ENCODE assay signal across 9 cellular contexts in genomic region chr6:33416386-33417126, GRCh38. TPM values are rescaled to one million over a fixed set of nuclear protein-coding genes. Genes with fewer than 3 reads are reported as not detected.
DNase-seq lines count a peak whose midpoint lies in the region; ATAC-seq, FAIRE-seq and TF ChIP-seq lines count a peak whose summit lies in the region.
"Had no signal": no experiment of that assay in that cellular context is flagged by ENCODE, and none has a peak within 500 bp of the region (broad histone marks: within the 10 kb centered on the region; RNA-seq: fewer than 3 reads in every experiment).

No MANE protein-coding gene starts in this region.

- no peak for TF ChIP-seq CTCF in AG09309 (IDR thresholded peaks at IDR 0.05; ENCODE audit: control insufficient read depth, insufficient read depth, low read depth, low read length, missing control alignments)
- TF ChIP-seq CTCF in HL-60 (IDR thresholded peaks at IDR 0.05; ENCODE audit: insufficient read depth, low read length): no peak
- no peak for TF ChIP-seq CTCF in GM12878 (IDR thresholded peaks at IDR 0.05 in 2 of 3, conservative IDR thresholded peaks at IDR 0.05 in 1 of 3; ENCODE audit: control insufficient read depth in 2 of 3, extremely low read depth in 1 of 3, insufficient read depth in 1 of 3, low read depth in 3 of 3, low read length in 3 of 3)

- in situ Hi-C loops in GM12878 (cut with MboI): no loop called here

- WGBS in GM12878 (ENCODE audit: insufficient coverage, insufficient replicate concordance, low lambda C conversion rate, missing lambda C conversion rate): under 1% methylated on average over 12 of the region's 12 CpGs

- H3K27ac ChIP-seq in HL-60 (replicated peaks) (peak overlapping the region; percentile 90), GM12878 (ENCODE audit: control insufficient read depth, insufficient read depth) (peak overlapping the region; percentile 91), mucosa of rectum (ENCODE audit: low read depth in 2 of 2, low read length in 2 of 2) (peak overlapping the region; percentile 19 to 98)

- DNase-seq in AG09309 (ENCODE audit: low read depth): no peak
- DNase-seq in HL-60 (ENCODE audit: low read depth in 1 of 2, low spot score in 1 of 2): no peak
- DNase-seq in GM12878 (ENCODE audit: low read depth, low spot score): no peak
- no peak for DNase-seq in NCI-H748 treated with DMSO at 0.1 percent for 48 hours (lab: John Stamatoyannopoulos, UW)
- no peak for DNase-seq in MV-4-11 (lab: John Stamatoyannopoulos, UW)
- no peak for DNase-seq in SHP77 (lab: John Stamatoyannopoulos, UW)

- H4K20me1 ChIP-seq in GM12878 (ENCODE audit: control insufficient read depth, insufficient read depth): no peaks in the 10 kb centered on the region; the same call in 1 of the 2 replicates

- H3K4me2 ChIP-seq in GM12878 (ENCODE audit: control insufficient read depth, insufficient read depth): peak overlapping the region; percentile 83

- RAD21 ChIA-PET in GM12878 (lab: Charles Lee; ENCODE audit: unreplicated experiment): interaction anchor here (0.9 to 1.8 kb wide), 3 partner anchors 9 to 191 kb away, joined by 3 to 11 read pairs (median 6); partner anchors contain the start of gene BAK1

- H3K36me3 ChIP-seq in GM12878 (ENCODE audit: control insufficient read depth in 2 of 2, insufficient read depth in 2 of 2, low read length in 1 of 2) (peaks cover 0 to 4% of the 10 kb centered on the region in 2 experiments; a peak in 2 of 4 replicates), mucosa of rectum (ENCODE audit: control insufficient read depth in 2 of 2, insufficient read depth in 2 of 2, low read length in 2 of 2) (peaks cover 31 to 39% of the 10 kb centered on the region in 2 donors)

- no TSS peak for BruUV-seq in GM12878 (replicated peaks; lab: Mats Ljungman, UMichigan)

- FAIRE-seq in GM12878 (lab: Jason Lieb, UNC): peak; percentile 90
- FAIRE-seq: frontal cortex had no signal

- POLR2A ChIA-PET in GM12878 (lab: Charles Lee): interaction anchor here (0.5 to 2.7 kb wide), 7 partner anchors 9 to 152 kb away, joined by 3 to 14 read pairs (median 3); no protein-coding TSS in a partner anchor

- ATAC-seq in GM12878 (peak; percentile 4), GM19455 (IDR thresholded peaks at IDR 0.05; ENCODE audit: unreplicated experiment) (no peak)

- H3K4me1 ChIP-seq in GM12878 (ENCODE audit: control insufficient read depth, insufficient read depth, low read length) (peaks cover 30% of the 10 kb centered on the region), mucosa of rectum (ENCODE audit: control insufficient read depth in 2 of 2, insufficient read depth in 2 of 2, low read length in 2 of 2) (peaks cover 25 to 31% of the 10 kb centered on the region in 2 donors)

- H2AFZ ChIP-seq in GM12878 (ENCODE audit: control insufficient read depth, low read depth, low read length): no peak overlapping the region

- H3K27me3 ChIP-seq in HL-60 (ENCODE audit: insufficient read depth, poor library complexity, severe bottlenecking) (no peaks in the 10 kb centered on the region), GM12878 (replicated peaks in 1 of 2; ENCODE audit: control insufficient read depth in 2 of 2, insufficient read depth in 2 of 2, low read length in 1 of 2) (no peaks in the 10 kb centered on the region; a peak in 1 of 4 replicates), mucosa of rectum (ENCODE audit: control insufficient read depth in 2 of 2, insufficient read depth in 2 of 2, low read length in 2 of 2) (no peaks in the 10 kb centered on the region)

- no peak for TF ChIP-seq RAD21 in GM12878 (IDR thresholded peaks at IDR 0.05; ENCODE audit: insufficient read depth, low read depth, low read length)

- H3K4me3 ChIP-seq in AG09309 (ENCODE audit: control insufficient read depth, low read depth, low read length) (peak overlapping the region; percentile 82), HL-60 (replicated peaks; ENCODE audit: insufficient read depth, low read length) (peak overlapping the region; percentile 66), GM12878 (peak overlapping the region; percentile 98), mucosa of rectum (ENCODE audit: low read length in 2 of 2) (peak overlapping the region; percentile 72 to 93)

- TF ChIP-seq EP300 in GM12878 (IDR thresholded peaks at IDR 0.05; ENCODE audit: borderline replicate concordance in 1 of 2, control insufficient read depth in 1 of 2, low read depth in 2 of 2, low read length in 2 of 2): no peak

- H3K9me3 ChIP-seq in GM12878 (replicated peaks; ENCODE audit: control insufficient read depth, insufficient read depth, low read length): no peaks in the 10 kb centered on the region
- H3K9me3 ChIP-seq in mucosa of rectum (ENCODE audit: control insufficient read depth in 2 of 2, low read length in 2 of 2): no peaks in the 10 kb centered on the region

- SMC1A ChIA-PET in GM12878 (lab: Charles Lee; ENCODE audit: uncharacterized antibody, unreplicated experiment): interaction anchor here (0.7 to 2.0 kb wide), 5 partner anchors 9 to 99 kb away, joined by 3 to 8 read pairs (median 3); no protein-coding TSS in a partner anchor

- H3K79me2 ChIP-seq in GM12878 (ENCODE audit: control insufficient read depth, insufficient read depth, low read length): peaks cover 30% of the 10 kb centered on the region

- TF ChIP-seq POLR2A in GM12878 (IDR thresholded peaks at IDR 0.05; ENCODE audit: low read depth, low read length): peak; percentile 63

- intact Hi-C loops in GM12878 (cut with micrococcal nuclease; ENCODE audit: unreplicated experiment): loop anchor here (5.0 kb wide), 1 partner anchor 99 kb away; the partner anchor contains the start of gene ZBTB22

- H3K9ac ChIP-seq in GM12878 (ENCODE audit: control insufficient read depth, insufficient read depth, low read length) (peak overlapping the region; percentile 91), mucosa of rectum (ENCODE audit: low read depth in 1 of 2, low read length in 2 of 2) (peak overlapping the region; percentile 82 to 92)

- CTCF ChIA-PET in GM12878 (lab: Yijun Ruan, JAX): interaction anchor here (1.3 to 5.3 kb wide), 5 partner anchors 9 to 117 kb away, joined by 3 to 25 read pairs (median 4); partner anchors contain the start of gene ZBTB9

RNA-seq across cellular contexts. Expression of gene CUTA, which starts 1.4 kb away (rescaled TPM):
- total RNA-seq in GM12878 (2013; cell fraction: nucleolus; rRNA removed): 31.1 and 35.5 TPM in 2 replicates
- total RNA-seq in GM12878 (2014; rRNA removed): 201 and 217 TPM in 2 replicates
- 107 and 118 TPM in 2 replicates for total RNA-seq in GM12878 (2014; rRNA removed; fragmentation: Illumina TruSeq; extraction: Trizol)
- total RNA-seq in GM12878 (2021): 165 and 173 TPM in 2 replicates
- 161 TPM for polyA plus RNA-seq in GM12878 (2011; ENCODE audit: low read depth)
- 95.6 and 137 TPM in 2 replicates for polyA plus RNA-seq in GM12878 (2011; rRNA removed)
- 225 and 263 TPM in 2 replicates for polyA plus RNA-seq in GM12878 (2011; cell fraction: cytosol; rRNA removed)
- polyA plus RNA-seq in GM12878 (2011; cell fraction: nucleus; rRNA removed): 202 and 257 TPM in 2 replicates
- polyA plus RNA-seq in GM12878 (2012): 320 and 324 TPM in 2 replicates
- polyA plus RNA-seq in GM12878 (2014; fragmentation: Illumina TruSeq; extraction: Trizol): 62.2 and 102 TPM in 2 replicates
- polyA plus RNA-seq in GM12878 (2014; fragmentation: Nextera tagmentation; extraction: Ambion mirVana): 100 to 1,000 TPM; 268 to 293 TPM
- polyA plus RNA-seq in GM12878 (2014; rRNA removed): 178 and 203 TPM in 2 replicates
- polyA plus RNA-seq in GM12878 (2016; fragmentation: Nextera tagmentation; extraction: Ambion mirVana): 100 to 1,000 TPM; 220 to 226 TPM
- 110 and 116 TPM in 2 replicates for polyA minus RNA-seq in GM12878 (2011; rRNA and poly(A)+ RNA removed)
- polyA minus RNA-seq in GM12878 (2011; cell fraction: cytosol; rRNA and poly(A)+ RNA removed): 47.1 and 60.9 TPM in 2 replicates
- 50.9 and 62.4 TPM in 2 replicates for polyA minus RNA-seq in GM12878 (2011; cell fraction: nucleus; rRNA and poly(A)+ RNA removed)

RNA-seq across cellular contexts. Expression of gene SYNGAP1, which starts 3.3 kb away (rescaled TPM):
- 14.4 and 18.4 TPM in 2 replicates for total RNA-seq in GM12878 (2013; cell fraction: nucleolus; rRNA removed)
- total RNA-seq in GM12878 (2014; rRNA removed) (1.2 and 1.5 TPM in 2 replicates), GM12878 (2014; rRNA removed; fragmentation: Illumina TruSeq; extraction: Trizol) (0.85 and 0.88 TPM in 2 replicates), GM12878 (2021) (5.7 and 9.2 TPM in 2 replicates)
- polyA plus RNA-seq in GM12878 (2011; ENCODE audit: low read depth): 3.3 TPM
- polyA plus RNA-seq in GM12878 (2011; rRNA removed) (2.2 and 3.9 TPM in 2 replicates), GM12878 (2014; fragmentation: Illumina TruSeq; extraction: Trizol) (3.1 and 5.7 TPM in 2 replicates), GM12878 (2014; fragmentation: Nextera tagmentation; extraction: Ambion mirVana) (under 1 TPM; 0.05 to 0.14 TPM), GM12878 (2014; rRNA removed) (6.4 and 9.0 TPM in 2 replicates), GM12878 (2016; fragmentation: Nextera tagmentation; extraction: Ambion mirVana) (under 1 TPM; 0.62 to 0.73 TPM)
- polyA plus RNA-seq in GM12878 (2011; cell fraction: cytosol; rRNA removed): 2.7 and 3.4 TPM in 2 replicates
- 60.1 and 82.9 TPM in 2 replicates for polyA plus RNA-seq in GM12878 (2011; cell fraction: nucleus; rRNA removed)
- polyA plus RNA-seq in GM12878 (2012): 8.3 and 9.0 TPM in 2 replicates
- 2.5 and 3.1 TPM in 2 replicates for polyA minus RNA-seq in GM12878 (2011; rRNA and poly(A)+ RNA removed)
- 1.1 and 2.8 TPM in 2 replicates for polyA minus RNA-seq in GM12878 (2011; cell fraction: cytosol; rRNA and poly(A)+ RNA removed)
- 8.1 and 12.2 TPM in 2 replicates for polyA minus RNA-seq in GM12878 (2011; cell fraction: nucleus; rRNA and poly(A)+ RNA removed)

RNA-seq across cellular contexts. Expression of gene PHF1, which starts 5.7 kb away (rescaled TPM):
- total RNA-seq in GM12878 (2013; cell fraction: nucleolus; rRNA removed): 22.1 and 23.7 TPM in 2 replicates
- 6.5 and 6.8 TPM in 2 replicates for total RNA-seq in GM12878 (2014; rRNA removed)
- total RNA-seq in GM12878 (2014; rRNA removed; fragmentation: Illumina TruSeq; extraction: Trizol): 5.5 and 6.5 TPM in 2 replicates
- 13.5 and 14.5 TPM in 2 replicates for total RNA-seq in GM12878 (2021)
- 17.4 TPM for polyA plus RNA-seq in GM12878 (2011; ENCODE audit: low read depth)
- polyA plus RNA-seq in GM12878 (2011; rRNA removed): 11.8 and 17.8 TPM in 2 replicates
- polyA plus RNA-seq in GM12878 (2011; cell fraction: cytosol; rRNA removed): 20.1 and 23.2 TPM in 2 replicates
- 143 and 159 TPM in 2 replicates for polyA plus RNA-seq in GM12878 (2011; cell fraction: nucleus; rRNA removed)
- 32.7 and 39.8 TPM in 2 replicates for polyA plus RNA-seq in GM12878 (2012)
- polyA plus RNA-seq in GM12878 (2014; fragmentation: Illumina TruSeq; extraction: Trizol): 5.9 and 10.3 TPM in 2 replicates
- polyA plus RNA-seq in GM12878 (2014; fragmentation: Nextera tagmentation; extraction: Ambion mirVana): 1 to 10 TPM; 1.3 to 2.2 TPM
- polyA plus RNA-seq in GM12878 (2014; rRNA removed): 17.3 and 21.4 TPM in 2 replicates
- polyA plus RNA-seq in GM12878 (2016; fragmentation: Nextera tagmentation; extraction: Ambion mirVana): 1 to 10 TPM; 3.1 to 3.5 TPM
- 16.9 and 18.6 TPM in 2 replicates for polyA minus RNA-seq in GM12878 (2011; rRNA and poly(A)+ RNA removed)
- polyA minus RNA-seq in GM12878 (2011; cell fraction: cytosol; rRNA and poly(A)+ RNA removed): 5.0 and 6.8 TPM in 2 replicates
- polyA minus RNA-seq in GM12878 (2011; cell fraction: nucleus; rRNA and poly(A)+ RNA removed): 15.6 and 16.6 TPM in 2 replicates

RNA-seq across cellular contexts. Expression of gene KIFC1, which starts 24.9 kb away (rescaled TPM):
- total RNA-seq in GM12878 (2013; cell fraction: nucleolus; rRNA removed): 45.8 and 51.5 TPM in 2 replicates
- 44.5 and 50.3 TPM in 2 replicates for total RNA-seq in GM12878 (2014; rRNA removed)
- 52.9 and 58.5 TPM in 2 replicates for total RNA-seq in GM12878 (2014; rRNA removed; fragmentation: Illumina TruSeq; extraction: Trizol)
- 69.2 and 80.8 TPM in 2 replicates for total RNA-seq in GM12878 (2021)
- polyA plus RNA-seq in GM12878 (2011; ENCODE audit: low read depth): 16.6 TPM
- polyA plus RNA-seq in GM12878 (2011; rRNA removed): 60.6 and 69.3 TPM in 2 replicates
- 92.5 and 114 TPM in 2 replicates for polyA plus RNA-seq in GM12878 (2011; cell fraction: cytosol; rRNA removed)
- 120 and 185 TPM in 2 replicates for polyA plus RNA-seq in GM12878 (2011; cell fraction: nucleus; rRNA removed)
- polyA plus RNA-seq in GM12878 (2012): 33.1 and 39.8 TPM in 2 replicates
- 53.9 and 63.1 TPM in 2 replicates for polyA plus RNA-seq in GM12878 (2014; fragmentation: Illumina TruSeq; extraction: Trizol)
- polyA plus RNA-seq in GM12878 (2014; fragmentation: Nextera tagmentation; extraction: Ambion mirVana): 1 to 10 TPM; 1.8 to 2.9 TPM
- 82.6 and 87.4 TPM in 2 replicates for polyA plus RNA-seq in GM12878 (2014; rRNA removed)
- polyA plus RNA-seq in GM12878 (2016; fragmentation: Nextera tagmentation; extraction: Ambion mirVana): 10 to 100 TPM; 22.6 to 31.0 TPM
- polyA minus RNA-seq in GM12878 (2011; rRNA and poly(A)+ RNA removed): 75.6 and 95.8 TPM in 2 replicates
- polyA minus RNA-seq in GM12878 (2011; cell fraction: cytosol; rRNA and poly(A)+ RNA removed): 37.8 and 41.3 TPM in 2 replicates
- polyA minus RNA-seq in GM12878 (2011; cell fraction: nucleus; rRNA and poly(A)+ RNA removed): 49.3 and 88.3 TPM in 2 replicates

RNA-seq across cellular contexts. Expression of gene ZBTB9, which starts 37.8 kb away (rescaled TPM):
- 5.1 and 5.5 TPM in 2 replicates for total RNA-seq in GM12878 (2013; cell fraction: nucleolus; rRNA removed)
- 5.2 and 6.6 TPM in 2 replicates for total RNA-seq in GM12878 (2014; rRNA removed)
- 6.0 and 6.7 TPM in 2 replicates for total RNA-seq in GM12878 (2014; rRNA removed; fragmentation: Illumina TruSeq; extraction: Trizol)
- 9.2 and 10.4 TPM in 2 replicates for total RNA-seq in GM12878 (2021)
- 4.1 TPM for polyA plus RNA-seq in GM12878 (2011; ENCODE audit: low read depth)
- polyA plus RNA-seq in GM12878 (2011; rRNA removed): 5.3 and 7.2 TPM in 2 replicates
- polyA plus RNA-seq in GM12878 (2011; cell fraction: cytosol; rRNA removed): 6.0 and 6.9 TPM in 2 replicates
- 13.4 and 16.9 TPM in 2 replicates for polyA plus RNA-seq in GM12878 (2011; cell fraction: nucleus; rRNA removed)
- polyA plus RNA-seq in GM12878 (2012): 5.6 and 6.3 TPM in 2 replicates
- 9.8 and 10.3 TPM in 2 replicates for polyA plus RNA-seq in GM12878 (2014; fragmentation: Illumina TruSeq; extraction: Trizol)
- polyA plus RNA-seq in GM12878 (2014; fragmentation: Nextera tagmentation; extraction: Ambion mirVana): 1 to 10 TPM; 1.5 to 2.6 TPM
- polyA plus RNA-seq in GM12878 (2014; rRNA removed): 6.7 and 7.3 TPM in 2 replicates
- 10 to 100 TPM; 12.1 to 12.7 TPM for polyA plus RNA-seq in GM12878 (2016; fragmentation: Nextera tagmentation; extraction: Ambion mirVana)
- 9.1 and 9.2 TPM in 2 replicates for polyA minus RNA-seq in GM12878 (2011; rRNA and poly(A)+ RNA removed)
- polyA minus RNA-seq in GM12878 (2011; cell fraction: cytosol; rRNA and poly(A)+ RNA removed): 3.6 and 4.2 TPM in 2 replicates
- polyA minus RNA-seq in GM12878 (2011; cell fraction: nucleus; rRNA and poly(A)+ RNA removed): 4.5 and 6.2 TPM in 2 replicates
